ENCODE assay signal across 16 cellular contexts in genomic region chr15:98755781-98756180, GRCh38.
"Had no signal": no experiment of that assay in that cellular context is flagged by ENCODE, and none has a peak within 500 bp of the region (broad histone marks: within the 10 kb centered on the region; RNA-seq: fewer than 3 reads in every experiment).

No MANE protein-coding gene starts in this region.

- H3K27ac ChIP-seq: dorsolateral prefrontal cortex, left ventricle myocardium inferior, prostate gland, right atrium auricular region, WERI-Rb-1 had no signal

- H3K27me3 ChIP-seq: dorsolateral prefrontal cortex, right atrium auricular region, tibial artery had no signal

- H3K9me3 ChIP-seq: left ventricle myocardium inferior, mucosa of descending colon, prostate gland, right atrium auricular region, tibial artery had no signal

- H3K36me3 ChIP-seq: left ventricle myocardium inferior, prostate gland, right atrium auricular region, tibial artery, WERI-Rb-1 had no signal

- DNase-seq: activated CD4-positive, alpha-beta T cell treated with anti-CD3 and anti-CD28 coated beads, Interleukin-2, amount 50 U/mL, for 4 hours; activated gamma-delta T cell treated with Interleukin-2 at 50 U/mL for 16 hours; activated T-cell treated with anti-CD3 and anti-CD28 coated beads, Interleukin-2, amount 50 U/mL, for 72 hours; amniotic stem cell; caudate nucleus; dorsolateral prefrontal cortex; left ventricle myocardium inferior; mucosa of descending colon; naive B cell; stimulated activated naive CD8-positive, alpha-beta T cell treated with anti-CD3 and anti-CD28 coated beads, Interleukin-15, Interleukin-2, amounts not matched to agents 100 U/mL and 50 U/mL, for 24 hours; substantia nigra; T-helper 17 cell; tibial artery; WERI-Rb-1 had no signal

- H3K4me3 ChIP-seq: left ventricle myocardium inferior, mucosa of descending colon, prostate gland, right atrium auricular region, tibial artery had no signal

- ATAC-seq: mucosa of descending colon; stimulated activated naive CD8-positive, alpha-beta T cell treated with anti-CD3 and anti-CD28 coated beads, Interleukin-15, Interleukin-2, amounts not matched to agents 100 U/mL and 50 U/mL, for 24 hours; T-helper 17 cell had no signal
